In genomic region chr12:45235087-45236025, GRCh38 we compare ENCODE assay signal across 9 cellular contexts. TPM values are rescaled to one million over a fixed set of nuclear protein-coding genes. Genes with fewer than 3 reads are reported as not detected.
A peak's percentile ranks its signal among the peaks of the same experiment; 100 is the strongest.
DNase-seq lines count a peak whose midpoint lies in the region; ATAC-seq, FAIRE-seq and TF ChIP-seq lines count a peak whose summit lies in the region.
"Had no signal": no experiment of that assay in that cellular context is flagged by ENCODE, and none has a peak within 500 bp of the region (broad histone marks: within the 10 kb centered on the region; RNA-seq: fewer than 3 reads in every experiment).

No MANE protein-coding gene starts in this region.

- no peak overlapping the region for H3K27ac Mint-ChIP-seq in stimulated activated naive B cell treated with anti-CD40 and anti-IgM and Interleukin-4, amounts not matched to agents 10 μg/mL and 1 μg/mL and 100 μg/mL, for 72 hours

- WGBS in neuronal stem cell (ENCODE audit: extremely low coverage in 2 of 2, insufficient read length in 2 of 2, insufficient replicate concordance in 1 of 2), 2 donors = no CpG with 5 or more reads among the region's 4 CpGs

- H3K23ac ChIP-seq in neuronal stem cell (ENCODE audit: low read depth, low read length, poor library complexity) = no peak overlapping the region

- ATAC-seq in esophagus mucosa = peak; percentile 64
- ATAC-seq in stimulated activated naive B cell treated with anti-CD40 and anti-IgM and Interleukin-4, amounts not matched to agents 10 μg/mL and 1 μg/mL and 100 μg/mL, for 72 hours (replicated peaks) = no peak

- H3K79me1 ChIP-seq in neuronal stem cell (ENCODE audit: low read depth, low read length) = peaks cover 1% of the 10 kb centered on the region

- DNase-seq in SIG-M5 treated with dmso at 0.1 percent for 504 hours (lab: John Stamatoyannopoulos, UW; ENCODE audit: unreplicated experiment) (peak; percentile 21), SIG-M5 (lab: John Stamatoyannopoulos, UW) (no peak), RPMI7951 (ENCODE audit: low read depth) (peak; percentile 63), neuronal stem cell (ENCODE audit: low spot score) (no peak), NCI-H1436 treated with DMSO at 0.1 percent for 48 hours (lab: John Stamatoyannopoulos, UW) (no peak), GM12892 (ENCODE audit: insufficient read length) (no peak)
- no peak for DNase-seq in stimulated activated naive B cell treated with anti-CD40 and anti-IgM and Interleukin-4, amounts not matched to agents 10 μg/mL and 1 μg/mL and 100 μg/mL, for 72 hours

- H3K18ac ChIP-seq in neuronal stem cell (ENCODE audit: low read length) = peak overlapping the region; percentile 86

- H4K91ac ChIP-seq in neuronal stem cell (ENCODE audit: low read depth, low read length, poor library complexity) = no peak overlapping the region

- FAIRE-seq in GM12892 (lab: Jason Lieb, UNC) = no peak
- FAIRE-seq: TTC549 had no signal

- H3K4me3 ChIP-seq in neuronal stem cell (ENCODE audit: low read length in 2 of 2) = no peak overlapping the region

- H4K8ac ChIP-seq in neuronal stem cell (ENCODE audit: low read depth, low read length) = no peak overlapping the region

- H3K36me3 ChIP-seq in neuronal stem cell (replicated peaks in 1 of 2; ENCODE audit: control insufficient read depth in 2 of 2, insufficient read depth in 2 of 2, low read length in 2 of 2) = no peaks in the 10 kb centered on the region

- no peak overlapping the region for H2AK5ac ChIP-seq in neuronal stem cell (ENCODE audit: low read depth, low read length)

- H3K4me3 Mint-ChIP-seq in stimulated activated naive B cell treated with anti-CD40 and anti-IgM and Interleukin-4, amounts not matched to agents 10 μg/mL and 1 μg/mL and 100 μg/mL, for 72 hours = no peak overlapping the region

- H2AFZ ChIP-seq in neuronal stem cell (ENCODE audit: low read length) = no peak overlapping the region

- no peaks in the 10 kb centered on the region for H3K9me3 ChIP-seq in neuronal stem cell (replicated peaks in 1 of 2; ENCODE audit: control insufficient read depth in 2 of 2, insufficient read depth in 1 of 2, low read depth in 1 of 2, low read length in 2 of 2)

- peaks cover 0 to 2% of the 10 kb centered on the region in 2 donors for H3K9me3 Mint-ChIP-seq in stimulated activated naive B cell treated with anti-CD40 and anti-IgM and Interleukin-4, amounts not matched to agents 10 μg/mL and 1 μg/mL and 100 μg/mL, for 72 hours

- no peak overlapping the region for H3K9ac ChIP-seq in neuronal stem cell (ENCODE audit: low read depth, low read length, poor library complexity)

- H3K27me3 Mint-ChIP-seq in stimulated activated naive B cell treated with anti-CD40 and anti-IgM and Interleukin-4, amounts not matched to agents 10 μg/mL and 1 μg/mL and 100 μg/mL, for 72 hours = no peaks in the 10 kb centered on the region

- peak overlapping the region; percentile 68 for H3K27ac ChIP-seq in neuronal stem cell (replicated peaks; ENCODE audit: low read length)

- H3K27me3 ChIP-seq in neuronal stem cell (ENCODE audit: control insufficient read depth in 3 of 3, insufficient read depth in 3 of 3, low read depth in 1 of 3, low read length in 3 of 3) = no peaks in the 10 kb centered on the region

- no peak overlapping the region for H2BK5ac ChIP-seq in neuronal stem cell (ENCODE audit: low read length)

- H2BK15ac ChIP-seq in neuronal stem cell (ENCODE audit: low read length) = no peak overlapping the region

- no peak overlapping the region for H2BK12ac ChIP-seq in neuronal stem cell (ENCODE audit: low read length)

- TF ChIP-seq POLR2A in GM12892 (IDR thresholded peaks at IDR 0.05; ENCODE audit: low read depth, low read length) = no peak

- H3K4ac ChIP-seq in neuronal stem cell (ENCODE audit: low read length) = no peak overlapping the region

- peaks cover 0 to 7% of the 10 kb centered on the region in 2 donors for H3K36me3 Mint-ChIP-seq in stimulated activated naive B cell treated with anti-CD40 and anti-IgM and Interleukin-4, amounts not matched to agents 10 μg/mL and 1 μg/mL and 100 μg/mL, for 72 hours

- peaks cover 18 to 23% of the 10 kb centered on the region in 2 donors for H3K4me1 ChIP-seq in neuronal stem cell (ENCODE audit: control insufficient read depth in 2 of 2, insufficient read depth in 1 of 2, low read depth in 1 of 2, low read length in 2 of 2)

- no peak overlapping the region for H3K14ac ChIP-seq in neuronal stem cell (ENCODE audit: low read length)

- peak overlapping the region; percentile 12 for H3K4me2 ChIP-seq in neuronal stem cell (ENCODE audit: insufficient read depth, low read length, poor library complexity, severe bottlenecking)

- peaks cover 16 to 43% of the 10 kb centered on the region in 2 donors for H3K4me1 Mint-ChIP-seq in stimulated activated naive B cell treated with anti-CD40 and anti-IgM and Interleukin-4, amounts not matched to agents 10 μg/mL and 1 μg/mL and 100 μg/mL, for 72 hours

- H2BK120ac ChIP-seq in neuronal stem cell (ENCODE audit: low read depth, low read length) = no peak overlapping the region

RNA-seq across cellular contexts. Expression of gene ANO6, which starts 19.5 kb away (rescaled TPM):
- 58.1 and 62.1 TPM in 2 replicates for total RNA-seq in RPMI7951 (2014; rRNA removed; shearing (Covaris generic))
- total RNA-seq in esophagus mucosa = 13.2 TPM
- 21.1 TPM for polyA plus RNA-seq in neuronal stem cell (2013, experiment 1 of 2)
- 21.4 TPM for polyA plus RNA-seq in neuronal stem cell (2013, experiment 2 of 2)
- polyA plus RNA-seq in GM12892 (2012; ENCODE audit: missing spikeins) = 23.9 TPM

Comparison
In these comparisons a context has a peak if more than half of its experiments do, and no peak if none do; other contexts are left out.
1. DNase-seq: peak in SIG-M5 treated with dmso at 0.1 percent for 504 hours (single experiment) and RPMI7951 (single experiment); none in SIG-M5 (single experiment), neuronal stem cell (single experiment), NCI-H1436 treated with DMSO at 0.1 percent for 48 hours (single experiment), stimulated activated naive B cell treated with anti-CD40 and anti-IgM and Interleukin-4, amounts not matched to agents 10 μg/mL and 1 μg/mL and 100 μg/mL, for 72 hours (single experiment) and GM12892 (single experiment).